ENCODE assay signal across 25 cellular contexts in genomic region chr10:20877986-20878979, GRCh38. TPM values are rescaled to one million over a fixed set of nuclear protein-coding genes. Genes with fewer than 3 reads are reported as not detected.
A peak's percentile ranks its signal among the peaks of the same experiment; 100 is the strongest.
DNase-seq lines count a peak whose midpoint lies in the region; TF ChIP-seq lines count a peak whose summit lies in the region.
"Had no signal": no experiment of that assay in that cellular context is flagged by ENCODE, and none has a peak within 500 bp of the region (broad histone marks: within the 10 kb centered on the region; RNA-seq: fewer than 3 reads in every experiment).

No MANE protein-coding gene starts in this region.

- H3K4me3 ChIP-seq in tibial nerve = no peak overlapping the region
- H3K4me3 ChIP-seq: gastroesophageal sphincter, psoas muscle, tibial artery had no signal

- H3K27me3 ChIP-seq in tibial nerve = no peaks in the 10 kb centered on the region
- H3K27me3 ChIP-seq: tibial artery had no signal

- no peak for TF ChIP-seq EP300 in tibial nerve (IDR thresholded peaks at IDR 0.05)

- no peak for TF ChIP-seq POLR2A in tibial nerve (IDR thresholded peaks at IDR 0.05)

- H3K9me3 ChIP-seq in tibial nerve = no peaks in the 10 kb centered on the region
- H3K9me3 ChIP-seq: gastroesophageal sphincter, psoas muscle, tibial artery had no signal

- WGBS in tibial nerve, 2 donors = 72 to 76% methylated on average over 7 of the region's 7 CpGs

- no peak overlapping the region for H3K27ac ChIP-seq in tibial nerve
- H3K27ac ChIP-seq: gastroesophageal sphincter, HL-60, KMS-11, psoas muscle, tibial artery had no signal

- no peaks in the 10 kb centered on the region for H3K4me1 ChIP-seq in tibial nerve
- H3K4me1 ChIP-seq: gastroesophageal sphincter, psoas muscle, tibial artery had no signal

- no peak for TF ChIP-seq CTCF in tibial nerve (IDR thresholded peaks at IDR 0.05)

- H3K36me3 ChIP-seq in tibial nerve = peaks cover 0 to 6% (median 0%) of the 10 kb centered on the region in 3 donors
- H3K36me3 ChIP-seq: gastroesophageal sphincter had no signal

- DNase-seq in NCI-H146 (lab: John Stamatoyannopoulos, UW) = peak; percentile 79
- no peak for DNase-seq in NCI-H146 treated with DMSO at 0.1 percent for 48 hours (lab: John Stamatoyannopoulos, UW; ENCODE audit: unreplicated experiment)
- DNase-seq in RKO (ENCODE audit: low spot score) = peak; percentile 30
- DNase-seq in fibroblast of gingiva (ENCODE audit: low read depth) = peak; percentile 15
- peak; percentile 50 for DNase-seq in renal cortical epithelial cell (ENCODE audit: low read depth)
- DNase-seq in islet precursor cell = no peak
- no peak for DNase-seq in NCI-H2107 (lab: John Stamatoyannopoulos, UW)
- DNase-seq in tibial nerve (ENCODE audit: low spot score in 2 of 2) = no peak
- DNase-seq: 8988T; activated CD4-positive, alpha-beta T cell treated with anti-CD3 and anti-CD28 coated beads for 36 hours; amniotic stem cell; C1 segment of cervical spinal cord; DMS 273 treated with DMSO at 0.1 percent for 48 hours; GOT3; NCI-H1417 treated with DMSO at 0.1 percent for 48 hours; NCI-H345; psoas muscle; SHP77 treated with DMSO at 0.1 percent for 48 hours; stimulated activated CD4-positive, alpha-beta T cell treated with anti-CD3 and anti-CD28 coated beads, Interleukin-12 subunit alpha, Interleukin-12 subunit beta, amount 100 ng/mL, for 4 hours; stimulated activated naive B cell treated with anti-CD40 and anti-IgM and Interleukin-4, amounts not matched to agents 10 μg/mL and 1 μg/mL and 100 μg/mL, for 72 hours; tibial artery had no signal

RNA-seq across cellular contexts. Expression of gene NEBL, which starts 18.8 kb away (rescaled TPM):
- total RNA-seq in renal cortical epithelial cell (3.3 and 25.9 TPM in 2 replicates), tibial nerve (10 to 100 TPM; 34.5 to 61.2 (median 49.7) TPM)
- total RNA-seq: T-helper 2 cell treated with Interferon-gamma antibody and Interleukin-4, amounts not matched to agents 100 ng/mL and 5 ng/mL, for 36 hours had no signal

Comparison
In these comparisons a context has a peak if more than half of its experiments do, and no peak if none do; other contexts are left out.
1. DNase-seq: peak in NCI-H146 (single experiment), RKO (single experiment), fibroblast of gingiva (single experiment) and renal cortical epithelial cell (single experiment); none in NCI-H146 treated with DMSO at 0.1 percent for 48 hours (single experiment), islet precursor cell (single experiment), NCI-H2107 (single experiment) and tibial nerve (0 of 2).